In the genomic region with DNA sequence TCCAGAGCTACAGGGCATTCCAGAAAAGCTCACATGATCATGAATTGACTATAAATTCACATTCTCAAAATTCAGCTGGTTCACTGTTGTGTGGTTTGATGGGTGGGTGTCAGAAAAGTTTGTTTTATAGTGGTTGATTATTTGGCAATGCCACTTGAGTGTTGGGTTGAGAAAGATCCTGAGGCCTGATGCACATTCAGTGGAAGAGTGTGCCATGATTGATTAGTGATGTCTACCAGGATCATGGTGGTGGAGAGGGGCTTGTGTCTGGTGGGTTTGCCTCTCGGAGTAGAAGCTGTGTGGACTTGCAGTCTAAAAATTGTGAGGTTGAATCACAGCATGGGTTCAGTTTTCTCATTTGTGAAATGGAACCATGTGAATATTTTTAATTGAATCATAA, we compare ENCODE assay signal across 1 cellular context.
TF ChIP-seq lines count a peak whose summit lies in the region.

No MANE protein-coding gene starts in this region.

TF ChIP-seq in neural cell, 6 proteins besides CTCF, POLR2A, EP300 and RAD21:
- TF ChIP-seq, protein P1, sequence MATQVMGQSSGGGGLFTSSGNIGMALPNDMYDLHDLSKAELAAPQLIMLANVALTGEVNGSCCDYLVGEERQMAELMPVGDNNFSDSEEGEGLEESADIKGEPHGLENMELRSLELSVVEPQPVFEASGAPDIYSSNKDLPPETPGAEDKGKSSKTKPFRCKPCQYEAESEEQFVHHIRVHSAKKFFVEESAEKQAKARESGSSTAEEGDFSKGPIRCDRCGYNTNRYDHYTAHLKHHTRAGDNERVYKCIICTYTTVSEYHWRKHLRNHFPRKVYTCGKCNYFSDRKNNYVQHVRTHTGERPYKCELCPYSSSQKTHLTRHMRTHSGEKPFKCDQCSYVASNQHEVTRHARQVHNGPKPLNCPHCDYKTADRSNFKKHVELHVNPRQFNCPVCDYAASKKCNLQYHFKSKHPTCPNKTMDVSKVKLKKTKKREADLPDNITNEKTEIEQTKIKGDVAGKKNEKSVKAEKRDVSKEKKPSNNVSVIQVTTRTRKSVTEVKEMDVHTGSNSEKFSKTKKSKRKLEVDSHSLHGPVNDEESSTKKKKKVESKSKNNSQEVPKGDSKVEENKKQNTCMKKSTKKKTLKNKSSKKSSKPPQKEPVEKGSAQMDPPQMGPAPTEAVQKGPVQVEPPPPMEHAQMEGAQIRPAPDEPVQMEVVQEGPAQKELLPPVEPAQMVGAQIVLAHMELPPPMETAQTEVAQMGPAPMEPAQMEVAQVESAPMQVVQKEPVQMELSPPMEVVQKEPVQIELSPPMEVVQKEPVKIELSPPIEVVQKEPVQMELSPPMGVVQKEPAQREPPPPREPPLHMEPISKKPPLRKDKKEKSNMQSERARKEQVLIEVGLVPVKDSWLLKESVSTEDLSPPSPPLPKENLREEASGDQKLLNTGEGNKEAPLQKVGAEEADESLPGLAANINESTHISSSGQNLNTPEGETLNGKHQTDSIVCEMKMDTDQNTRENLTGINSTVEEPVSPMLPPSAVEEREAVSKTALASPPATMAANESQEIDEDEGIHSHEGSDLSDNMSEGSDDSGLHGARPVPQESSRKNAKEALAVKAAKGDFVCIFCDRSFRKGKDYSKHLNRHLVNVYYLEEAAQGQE (IDR thresholded peaks at IDR 0.05; ENCODE audit: borderline replicate concordance) = no peak
- TF ChIP-seq EZH2 (IDR thresholded peaks at IDR 0.05; ENCODE audit: borderline replicate concordance, insufficient read depth, low read length, poor library complexity, severe bottlenecking) = no peak
